In genomic region chr12:80509781-80510556, GRCh38 we compare ENCODE assay signal across 17 cellular contexts.
DNase-seq lines count a peak whose midpoint lies in the region; ATAC-seq and TF ChIP-seq lines count a peak whose summit lies in the region.
"Had no signal": no experiment of that assay in that cellular context is flagged by ENCODE, and none has a peak within 500 bp of the region (broad histone marks: within the 10 kb centered on the region; RNA-seq: fewer than 3 reads in every experiment).

No MANE protein-coding gene starts in this region.

- no peaks in the 10 kb centered on the region for H3K27me3 ChIP-seq in A673 (replicated peaks; ENCODE audit: insufficient read depth, low read depth, low read length, poor library complexity)
- H3K27me3 ChIP-seq: esophagus squamous epithelium, Peyer's patch had no signal

- H3K27ac ChIP-seq in A673 (ENCODE audit: low read depth, low read length, poor library complexity, severe bottlenecking), result no peak overlapping the region
- H3K27ac ChIP-seq: C4-2B, esophagus squamous epithelium, Peyer's patch had no signal

- H3K9me3 ChIP-seq in A673 (ENCODE audit: low read depth, low read length, poor library complexity, severe bottlenecking), result no peaks in the 10 kb centered on the region
- no peaks in the 10 kb centered on the region for H3K9me3 ChIP-seq in mucosa of descending colon
- H3K9me3 ChIP-seq: esophagus squamous epithelium, Peyer's patch had no signal

- H3K36me3 ChIP-seq in A673 (ENCODE audit: insufficient read depth, low read length, poor library complexity, severe bottlenecking) (no peaks in the 10 kb centered on the region), mucosa of descending colon (ENCODE audit: low read depth) (no peaks in the 10 kb centered on the region)
- H3K36me3 ChIP-seq: esophagus squamous epithelium, Peyer's patch had no signal

- BruUV-seq in A673 (replicated peaks; lab: Mats Ljungman, UMichigan), result no TSS peak

- H3K4me3 ChIP-seq in A673 (ENCODE audit: low read depth, low read length, poor library complexity, severe bottlenecking) (no peak overlapping the region), fibroblast of villous mesenchyme (ENCODE audit: low read depth, low read length) (no peak overlapping the region), mucosa of descending colon (no peak overlapping the region)
- H3K4me3 ChIP-seq: esophagus squamous epithelium, Peyer's patch had no signal

- peak; percentile 34 for ATAC-seq in SK-N-SH treated with all-trans-retinoic acid at 6 μM for 48 hours
- no peak for ATAC-seq in GM18520 (IDR thresholded peaks at IDR 0.05; ENCODE audit: unreplicated experiment)
- no peak for ATAC-seq in mucosa of descending colon
- ATAC-seq in GM21619 (IDR thresholded peaks at IDR 0.05; ENCODE audit: unreplicated experiment), result no peak
- ATAC-seq in HG02840 (IDR thresholded peaks at IDR 0.05; ENCODE audit: low FRiP score, unreplicated experiment), result no peak
- ATAC-seq: stimulated activated naive CD8-positive, alpha-beta T cell treated with anti-CD3 and anti-CD28 coated beads, Interleukin-15, amount 100 ng/mL, for 72 hours had no signal

- CTCF ChIA-PET in A673 (lab: Charles Lee), result no interaction called here

- POLR2A ChIA-PET in A673 (lab: Charles Lee; ENCODE audit: low non-redundant PET), result no interaction called here

- intact Hi-C loops in A673 (cut with micrococcal nuclease; ENCODE audit: unreplicated experiment), result no loop called here
- intact Hi-C loops in mucosa of descending colon (cut with DNase I, micrococcal nuclease), result no loop called here

- TF ChIP-seq CTCF in A673 (conservative IDR thresholded peaks at IDR 0.05; ENCODE audit: low read depth, low read length) (no peak), fibroblast of villous mesenchyme (IDR thresholded peaks at IDR 0.05; ENCODE audit: insufficient read depth, low read depth, low read length) (no peak), mucosa of descending colon (IDR thresholded peaks at IDR 0.05) (no peak)

- DNase-seq in A673 (ENCODE audit: low spot score) (peak; percentile 29), GM04503 (ENCODE audit: low read depth) (peak; percentile 62), fibroblast of villous mesenchyme (ENCODE audit: low read depth) (peak; percentile 81), mucosa of descending colon (no peak)
- DNase-seq: activated naive CD4-positive, alpha-beta T cell treated with anti-CD3 and anti-CD28 coated beads for 36 hours; esophagus squamous epithelium; GF-D8; immature natural killer cell; NCI-H2171; Peyer's patch; retina; stimulated activated naive CD8-positive, alpha-beta T cell treated with anti-CD3 and anti-CD28 coated beads, Interleukin-15, amount 100 ng/mL, for 72 hours had no signal

- peaks cover 9% of the 10 kb centered on the region for H3K4me1 ChIP-seq in A673 (ENCODE audit: insufficient read depth, low read length, poor library complexity, severe bottlenecking)
- H3K4me1 ChIP-seq in mucosa of descending colon (ENCODE audit: low read depth), result no peaks in the 10 kb centered on the region
- H3K4me1 ChIP-seq: esophagus squamous epithelium, Peyer's patch had no signal

TF ChIP-seq in SK-N-SH treated with all-trans-retinoic acid at 6 μM for 48 hours, 23 proteins besides CTCF, POLR2A, EP300 and RAD21:
- TF ChIP-seq ZNF8 (CRISPR knock-in tag; IDR thresholded peaks at IDR 0.05), result no peak
- no peak for TF ChIP-seq ESRRG (CRISPR knock-in tag; IDR thresholded peaks at IDR 0.05)
- TF ChIP-seq CREB5 (CRISPR knock-in tag; IDR thresholded peaks at IDR 0.05; ENCODE audit: low read depth), result no peak
- TF ChIP-seq BACH2 (CRISPR knock-in tag; IDR thresholded peaks at IDR 0.05; ENCODE audit: borderline replicate concordance), result no peak
- no peak for TF ChIP-seq TOX (CRISPR knock-in tag; IDR thresholded peaks at IDR 0.05; ENCODE audit: borderline replicate concordance)
- no peak for TF ChIP-seq ZFP3 (CRISPR knock-in tag; IDR thresholded peaks at IDR 0.05)
- no peak for TF ChIP-seq ZC3H10 (CRISPR knock-in tag; IDR thresholded peaks at IDR 0.05)
- TF ChIP-seq ZFP30 (CRISPR knock-in tag; IDR thresholded peaks at IDR 0.05), result no peak
- no peak for TF ChIP-seq CSRNP3 (CRISPR knock-in tag; IDR thresholded peaks at IDR 0.05)
- no peak for TF ChIP-seq RARB (CRISPR knock-in tag; IDR thresholded peaks at IDR 0.05)
- TF ChIP-seq ZNF70 (CRISPR knock-in tag; IDR thresholded peaks at IDR 0.05), result no peak

Comparison
In these comparisons a context has a peak if more than half of its experiments do, and no peak if none do; other contexts are left out.
1. DNase-seq: peak in A673 (single experiment), GM04503 (single experiment) and fibroblast of villous mesenchyme (single experiment); none in mucosa of descending colon (0 of 3).